8 cellular contexts compared by ENCODE assay signal in the genomic region with DNA sequence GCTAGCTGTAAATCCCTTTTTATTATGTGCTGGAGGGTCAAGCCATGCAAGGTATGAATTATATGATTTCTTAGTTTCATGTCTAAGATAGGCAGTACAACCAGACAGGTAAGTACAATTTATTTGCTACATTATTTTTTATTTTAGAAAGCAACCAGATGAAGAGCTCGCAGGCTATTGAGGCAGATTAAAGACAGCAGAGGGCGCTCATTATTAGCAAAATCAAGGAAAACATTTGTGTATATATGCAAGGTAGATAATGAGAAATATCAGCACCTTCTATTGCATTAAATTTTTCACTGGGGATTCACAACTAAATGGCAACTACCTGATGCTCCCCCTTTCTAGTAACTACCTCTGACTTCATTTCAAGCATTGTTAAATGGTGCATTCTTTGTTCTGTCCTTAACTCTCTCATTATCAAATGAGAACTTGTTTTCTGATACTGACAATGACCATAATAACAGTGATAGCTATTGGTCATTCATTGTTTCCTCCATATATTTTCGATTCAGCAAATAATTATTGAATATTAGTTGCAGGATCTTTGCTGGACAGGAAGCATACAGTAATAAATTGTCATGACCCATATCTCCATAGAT. TPM values are rescaled to one million over a fixed set of nuclear protein-coding genes. Genes with fewer than 3 reads are reported as not detected.
DNase-seq lines count a peak whose midpoint lies in the region; ATAC-seq and TF ChIP-seq lines count a peak whose summit lies in the region.

No MANE protein-coding gene starts in this region.

- no peak overlapping the region for H3K4ac ChIP-seq in mesendoderm (ENCODE audit: low read depth, low read length)

- peak in 2 of 3 donors; percentile 51 to 59 for TF ChIP-seq CTCF in breast epithelium (IDR thresholded peaks at IDR 0.05)

- H4K5ac ChIP-seq in mesendoderm (ENCODE audit: low read length) = no peak overlapping the region

- H3K4me1 ChIP-seq in breast epithelium = no peaks in the 10 kb centered on the region
- peaks cover 2% of the 10 kb centered on the region for H3K4me1 ChIP-seq in mesendoderm (ENCODE audit: control insufficient read depth, low read depth, low read length)

- H3K9ac ChIP-seq in mesendoderm (ENCODE audit: low read length) = no peak overlapping the region

- H2BK5ac ChIP-seq in mesendoderm (ENCODE audit: low read length) = no peak overlapping the region

- intact Hi-C loops in breast epithelium (cut with DNase I; ENCODE audit: low total_unique reads) = no loop called here

- H3K36me3 ChIP-seq in breast epithelium = no peaks in the 10 kb centered on the region
- no peaks in the 10 kb centered on the region for H3K36me3 ChIP-seq in mesendoderm (ENCODE audit: control insufficient read depth, insufficient read depth, low read length)
- no peaks in the 10 kb centered on the region for H3K36me3 ChIP-seq in MG63

- no peak overlapping the region for H3K23ac ChIP-seq in mesendoderm (ENCODE audit: low read length)

- WGBS in mesendoderm (ENCODE audit: extremely low coverage, insufficient coverage, low lambda C conversion rate) = no CpG with 5 or more reads among the region's 3 CpGs

- H3K9me3 ChIP-seq in breast epithelium = no peaks in the 10 kb centered on the region
- no peaks in the 10 kb centered on the region for H3K9me3 ChIP-seq in MG63

- H3K27ac ChIP-seq in breast epithelium (no peak overlapping the region), mesendoderm (ENCODE audit: low read depth, low read length) (no peak overlapping the region)

- no peak overlapping the region for H3K4me2 ChIP-seq in mesendoderm (ENCODE audit: low read length)

- H3K4me3 ChIP-seq in breast epithelium = no peak overlapping the region
- no peak overlapping the region for H3K4me3 ChIP-seq in mesendoderm (ENCODE audit: low read length)
- no peak overlapping the region for H3K4me3 ChIP-seq in MG63

- no peaks in the 10 kb centered on the region for H3K79me1 ChIP-seq in mesendoderm (ENCODE audit: low read length)

- H3K18ac ChIP-seq in mesendoderm (ENCODE audit: low read length) = no peak overlapping the region

- no peak overlapping the region for H2BK120ac ChIP-seq in mesendoderm (ENCODE audit: low read depth, low read length)

- DNase-seq in NCI-H2196 (lab: John Stamatoyannopoulos, UW; ENCODE audit: unreplicated experiment) = peak; percentile 8
- no peak for DNase-seq in breast epithelium (ENCODE audit: low spot score in 2 of 2)
- peak; percentile 34 for DNase-seq in mesendoderm
- no peak for DNase-seq in GM19240 (ENCODE audit: insufficient read length, low spot score)
- DNase-seq in stimulated activated CD8-positive, alpha-beta memory T cell treated with anti-CD3 and anti-CD28 coated beads, Interleukin-4, amount 100 ng/mL, for 48 hours = no peak
- DNase-seq in MG63 = no peak

- no peak for TF ChIP-seq POLR2A in breast epithelium (IDR thresholded peaks at IDR 0.05)

- H4K8ac ChIP-seq in mesendoderm (ENCODE audit: low read depth, low read length) = no peak overlapping the region

- H3K27me3 ChIP-seq in breast epithelium (no peaks in the 10 kb centered on the region), mesendoderm (ENCODE audit: insufficient read depth, low read length, poor library complexity) (no peaks in the 10 kb centered on the region), MG63 (0 out of 2 replicates have a peak, but pooled peaks cover 3% of the 10 kb centered on the region)

- no peak overlapping the region for H2BK15ac ChIP-seq in mesendoderm (replicated peaks; ENCODE audit: low read depth)

- no peak overlapping the region for H3K56ac ChIP-seq in mesendoderm (ENCODE audit: low read length)

- H2AK5ac ChIP-seq in mesendoderm (ENCODE audit: low read length) = no peak overlapping the region

- H3K79me2 ChIP-seq in mesendoderm (ENCODE audit: control insufficient read depth, insufficient read depth, low read length) = no peaks in the 10 kb centered on the region

- ATAC-seq in GM19351 (IDR thresholded peaks at IDR 0.05; ENCODE audit: unreplicated experiment) = peak; percentile 51
- no peak for ATAC-seq in GM19452 (IDR thresholded peaks at IDR 0.05; ENCODE audit: unreplicated experiment)

RNA-seq across cellular contexts. Expression of a gene that starts 8.6 kb away (rescaled TPM):
- not detected for total RNA-seq in breast epithelium
- 98.9 TPM for polyA plus RNA-seq in mesendoderm (2013, experiment 1 of 2)
- 96.1 TPM for polyA plus RNA-seq in mesendoderm (2013, experiment 2 of 2)
- total RNA-seq in MG63 (2014; rRNA removed; shearing (Covaris generic); ENCODE audit: low replicate concordance) = not detected in 2 replicates

RNA-seq across cellular contexts. Expression of a gene that starts 19.2 kb away (rescaled TPM):
- total RNA-seq in breast epithelium = 1 to 10 TPM in 2 of 3 donors, not detected in 1; 5.2 to 9.4 TPM
- polyA plus RNA-seq in mesendoderm (2013, experiment 1 of 2) = not detected
- polyA plus RNA-seq in mesendoderm (2013, experiment 2 of 2) = not detected
- total RNA-seq in MG63 (2014; rRNA removed; shearing (Covaris generic); ENCODE audit: low replicate concordance) = 6.0 TPM in 1 of 2 replicates, not detected in the other

RNA-seq across cellular contexts. Expression of a gene that starts 55.7 kb away (rescaled TPM):
- 1 to 10 TPM in 1 of 3 donors, not detected in 2; 1.6 TPM for total RNA-seq in breast epithelium
- 1.2 TPM for polyA plus RNA-seq in mesendoderm (2013, experiment 1 of 2)
- 3.0 TPM for polyA plus RNA-seq in mesendoderm (2013, experiment 2 of 2)
- not detected in 2 replicates for total RNA-seq in MG63 (2014; rRNA removed; shearing (Covaris generic); ENCODE audit: low replicate concordance)

Comparison
In these comparisons a context has a peak if more than half of its experiments do, and no peak if none do; other contexts are left out.
1. DNase-seq: peak in NCI-H2196 (single experiment) and mesendoderm (single experiment); none in breast epithelium (0 of 2), GM19240 (single experiment), stimulated activated CD8-positive, alpha-beta memory T cell treated with anti-CD3 and anti-CD28 coated beads, Interleukin-4, amount 100 ng/mL, for 48 hours (single experiment) and MG63 (single experiment).